ENCODE assay signal across 31 cellular contexts in the genomic region with DNA sequence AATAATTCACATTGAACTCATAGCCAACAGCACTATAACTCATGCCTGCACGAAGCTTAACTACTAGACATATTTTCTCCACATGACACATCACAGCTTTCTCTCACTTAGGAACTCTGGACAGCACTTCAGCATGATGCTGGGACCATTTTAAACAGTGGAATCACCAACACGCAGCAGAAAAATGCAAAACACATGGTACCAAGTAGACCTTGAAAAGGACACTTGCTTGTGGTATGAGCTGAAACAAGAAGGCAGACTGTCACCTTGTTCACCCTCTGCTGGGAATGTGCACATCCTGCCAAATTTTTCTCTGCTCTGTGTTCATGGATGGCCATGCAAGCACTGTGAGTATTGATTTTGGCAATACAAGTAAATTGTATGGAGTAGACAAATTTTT. TPM values are rescaled to one million over a fixed set of nuclear protein-coding genes. Genes with fewer than 3 reads are reported as not detected.
DNase-seq lines count a peak whose midpoint lies in the region; TF ChIP-seq lines count a peak whose summit lies in the region.
"Had no signal": no experiment of that assay in that cellular context is flagged by ENCODE, and none has a peak within 500 bp of the region (broad histone marks: within the 10 kb centered on the region; RNA-seq: fewer than 3 reads in every experiment).

No MANE protein-coding gene starts in this region.

- no peak overlapping the region for H3K9ac ChIP-seq in adipocyte (ENCODE audit: low read length)

- DNase-seq in AG09319 (ENCODE audit: extremely low read depth, low read depth) = peak; percentile 59
- peak; percentile 33 for DNase-seq in EL
- peak; percentile 61 for DNase-seq in adipocyte (ENCODE audit: low read depth)
- DNase-seq in foreskin fibroblast = peak; percentile 73 to 85
- no peak for DNase-seq in NCI-H1417 (lab: John Stamatoyannopoulos, UW)
- no peak for DNase-seq in NCI-H1436 (lab: John Stamatoyannopoulos, UW)
- no peak for DNase-seq in activated effector memory CD4-positive, alpha-beta T cell treated with anti-CD3 and anti-CD28 coated beads, Interleukin-2, amount 50 U/mL, for 16 hours
- no peak for DNase-seq in hepatocyte (ENCODE audit: low spot score)
- DNase-seq: activated CD4-positive, alpha-beta T cell treated with anti-CD3 and anti-CD28 coated beads, Interleukin-2, amount 10 ng/mL, durations not matched to agents 24 days and 14 days; activated CD8-positive, alpha-beta memory T cell treated with anti-CD3 and anti-CD28 coated beads for 24 hours; activated gamma-delta T cell; activated naive CD8-positive, alpha-beta T cell treated with anti-CD3 and anti-CD28 coated beads for 36 hours; CD4-positive, alpha-beta T cell; DMS79 treated with DMSO at 0.1 percent for 48 hours; effector memory CD8-positive, alpha-beta T cell; erythroblast; gastrocnemius medialis; H7; Kasumi-1; naive thymus-derived CD8-positive, alpha-beta T cell; NCI-H1436 treated with DMSO at 0.1 percent for 48 hours; nucleus accumbens; stimulated activated CD4-positive, alpha-beta T cell treated with anti-CD3 and anti-CD28 coated beads, Interleukin-15, amount 100 ng/mL, for 24 hours; stimulated activated CD4-positive, alpha-beta T cell treated with anti-CD3 and anti-CD28 coated beads, Interleukin-4, amount 100 ng/mL, for 4 hours; substantia nigra had no signal

- no peak overlapping the region for H3K4me2 ChIP-seq in hepatocyte

- H3K9me3 ChIP-seq in adipocyte (ENCODE audit: control insufficient read depth, low read length) (no peaks in the 10 kb centered on the region), hepatocyte (ENCODE audit: low read depth) (no peaks in the 10 kb centered on the region)
- H3K9me3 ChIP-seq: ascending aorta, gastrocnemius medialis, prostate gland had no signal

- no peak overlapping the region for H2AFZ ChIP-seq in hepatocyte

- no peaks in the 10 kb centered on the region for H3K79me2 ChIP-seq in hepatocyte

- H3K4me3 ChIP-seq in adipocyte (ENCODE audit: low read length) (no peak overlapping the region), foreskin fibroblast (ENCODE audit: low read depth in 1 of 2, low read length in 2 of 2) (no peak overlapping the region), hepatocyte (no peak overlapping the region)
- H3K4me3 ChIP-seq: ascending aorta, coronary artery, gastrocnemius medialis, lung, prostate gland had no signal

- no peak for TF ChIP-seq CTCF in AG09319 (IDR thresholded peaks at IDR 0.05; ENCODE audit: low read depth, low read length)
- no peak for TF ChIP-seq CTCF in foreskin fibroblast (IDR thresholded peaks at IDR 0.05; ENCODE audit: low read depth, low read length)
- no peak for TF ChIP-seq CTCF in hepatocyte (IDR thresholded peaks at IDR 0.05; ENCODE audit: poor library complexity)

- no peaks in the 10 kb centered on the region for H4K20me1 ChIP-seq in hepatocyte (ENCODE audit: insufficient read depth, poor library complexity, severe bottlenecking)

- H3K27me3 ChIP-seq in adipocyte (replicated peaks; ENCODE audit: control insufficient read depth, insufficient read depth, low read length) = no peaks in the 10 kb centered on the region
- no peaks in the 10 kb centered on the region for H3K27me3 ChIP-seq in hepatocyte
- H3K27me3 ChIP-seq: ascending aorta, gastrocnemius medialis had no signal

- H3K36me3 ChIP-seq in adipocyte (ENCODE audit: control insufficient read depth, insufficient read depth, low read length, severe bottlenecking) (no peaks in the 10 kb centered on the region), hepatocyte (replicated peaks; ENCODE audit: insufficient read depth, low read depth) (no peaks in the 10 kb centered on the region)
- H3K36me3 ChIP-seq: ascending aorta, gastrocnemius medialis, prostate gland had no signal

- 79% methylated on average over 2 of the region's 2 CpGs for WGBS in hepatocyte (ENCODE audit: low lambda C conversion rate, missing lambda C conversion rate)

- H3K4me1 ChIP-seq in adipocyte (ENCODE audit: control insufficient read depth, insufficient read depth, low read length) (peaks cover 28% of the 10 kb centered on the region), hepatocyte (ENCODE audit: insufficient read depth) (peaks cover 4% of the 10 kb centered on the region)
- H3K4me1 ChIP-seq: prostate gland had no signal

- no peaks in the 10 kb centered on the region for H3K9me2 ChIP-seq in hepatocyte (replicated peaks; ENCODE audit: insufficient read depth)

- H3K27ac ChIP-seq in hepatocyte = no peak overlapping the region
- H3K27ac ChIP-seq: gastrocnemius medialis, prostate gland, RWPE1 had no signal

RNA-seq across cellular contexts. Expression of a gene that starts 34.8 kb away (rescaled TPM):
- 117 and 139 TPM in 2 replicates for total RNA-seq in hepatocyte
- 166 and 188 TPM in 2 replicates for polyA plus RNA-seq in hepatocyte

RNA-seq across cellular contexts. Expression of a gene that starts 40.9 kb away (rescaled TPM):
- total RNA-seq in hepatocyte = 0.04 and 0.20 TPM in 2 replicates
- 0.77 TPM in 1 of 2 replicates, not detected in the other for polyA plus RNA-seq in hepatocyte
- total RNA-seq: activated CD4-positive, alpha-beta T cell treated with anti-CD3 and anti-CD28 coated beads, Interleukin-2, amount 10 ng/mL, durations not matched to agents 24 days and 14 days; T-helper 1 cell treated with Interleukin-12 subunit alpha and Interleukin-12 subunit beta and Interleukin-4 antibody, amounts not matched to agents 30 ng/mL and 1 ng/mL, for 36 hours had no signal
- polyA plus RNA-seq: naive thymus-derived CD8-positive, alpha-beta T cell had no signal

Comparison
In these comparisons a context has a peak if more than half of its experiments do, and no peak if none do; other contexts are left out.
1. DNase-seq: peak in AG09319 (single experiment), EL (single experiment), adipocyte (single experiment) and foreskin fibroblast (2 of 2); none in NCI-H1417 (0 of 3), NCI-H1436 (single experiment), activated effector memory CD4-positive, alpha-beta T cell treated with anti-CD3 and anti-CD28 coated beads, Interleukin-2, amount 50 U/mL, for 16 hours (single experiment) and hepatocyte (single experiment).